In genomic region chr1:156970017-156970416, GRCh38 we compare ENCODE assay signal across 1 cellular context.
TF ChIP-seq lines count a peak whose summit lies in the region.

No MANE protein-coding gene starts in this region.

TF ChIP-seq in WTC11, 78 proteins besides CTCF, POLR2A, EP300 and RAD21 (continued from another document):
- TF ChIP-seq ZNF396 (CRISPR knock-in tag; IDR thresholded peaks at IDR 0.05; ENCODE audit: borderline replicate concordance), result no peak
- TF ChIP-seq NR3C1 (CRISPR knock-in tag; conservative IDR thresholded peaks at IDR 0.05; ENCODE audit: low read depth), result no peak
- no peak for TF ChIP-seq FOXP1 (CRISPR knock-in tag; IDR thresholded peaks at IDR 0.05; ENCODE audit: borderline replicate concordance)
- TF ChIP-seq ZNF423 (CRISPR knock-in tag; IDR thresholded peaks at IDR 0.05), result no peak
- no peak for TF ChIP-seq SOX15 (CRISPR knock-in tag; IDR thresholded peaks at IDR 0.05)
- no peak for TF ChIP-seq AFF4 (CRISPR knock-in tag; IDR thresholded peaks at IDR 0.05; ENCODE audit: borderline replicate concordance)
- TF ChIP-seq PREB (CRISPR knock-in tag; IDR thresholded peaks at IDR 0.05; ENCODE audit: borderline replicate concordance), result no peak
- TF ChIP-seq GTF2I (CRISPR knock-in tag; conservative IDR thresholded peaks at IDR 0.05), result no peak
- TF ChIP-seq TP53 (CRISPR knock-in tag; IDR thresholded peaks at IDR 0.05), result no peak
- TF ChIP-seq FOXK1 (CRISPR knock-in tag; IDR thresholded peaks at IDR 0.05), result no peak
- TF ChIP-seq CDX4 (CRISPR knock-in tag; IDR thresholded peaks at IDR 0.05; ENCODE audit: borderline replicate concordance), result no peak
